ENCODE assay signal across 12 cellular contexts in the genomic region with DNA sequence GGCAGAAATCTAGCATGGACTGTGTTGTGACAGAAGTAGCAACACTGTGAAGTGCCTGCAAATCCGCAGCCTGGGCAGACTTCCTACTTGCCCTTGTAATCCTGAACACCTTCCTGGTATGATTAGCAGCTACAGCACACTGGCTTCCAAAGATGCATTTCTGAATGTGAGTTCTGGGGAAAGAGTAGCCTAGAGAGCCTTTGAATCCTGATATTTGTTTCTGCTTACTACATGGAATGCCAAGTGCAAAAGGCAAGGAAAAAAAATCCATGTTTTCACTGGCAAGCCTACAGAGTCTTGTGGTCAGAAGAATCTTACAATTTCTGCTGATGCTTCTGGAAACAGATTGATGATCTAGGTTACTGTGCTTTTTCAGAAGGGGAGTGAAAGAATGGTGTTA.
A peak's percentile ranks its signal among the peaks of the same experiment; 100 is the strongest.
DNase-seq lines count a peak whose midpoint lies in the region; ATAC-seq and TF ChIP-seq lines count a peak whose summit lies in the region.
"Had no signal": no experiment of that assay in that cellular context is flagged by ENCODE, and none has a peak within 500 bp of the region (broad histone marks: within the 10 kb centered on the region; RNA-seq: fewer than 3 reads in every experiment).

No MANE protein-coding gene starts in this region.

- H3K27me3 Mint-ChIP-seq in CD4-positive, alpha-beta T cell: no peaks in the 10 kb centered on the region
- H3K27me3 Mint-ChIP-seq: central memory CD8-positive, alpha-beta T cell had no signal

- intact Hi-C loops in sciatic nerve (cut with DNase I): no loop called here
- intact Hi-C loops in CD4-positive, alpha-beta T cell (cut with DNase I, micrococcal nuclease): no loop called here

- H3K36me3 Mint-ChIP-seq in CD4-positive, alpha-beta T cell (ENCODE audit: low read depth): no peaks in the 10 kb centered on the region

- H3K4me1 Mint-ChIP-seq in CD4-positive, alpha-beta T cell (ENCODE audit: low read depth): no peaks in the 10 kb centered on the region
- H3K4me1 Mint-ChIP-seq: central memory CD8-positive, alpha-beta T cell had no signal

- CTCF ChIA-PET in CD4-positive, alpha-beta T cell (lab: Charles Lee): no interaction called here

- H3K27ac Mint-ChIP-seq in CD4-positive, alpha-beta T cell: no peak overlapping the region

- no peaks in the 10 kb centered on the region for H3K27me3 ChIP-seq in CD4-positive, alpha-beta T cell (ENCODE audit: control insufficient read depth, insufficient read depth, low read length)

- H3K4me3 Mint-ChIP-seq in CD4-positive, alpha-beta T cell: no peak overlapping the region
- H3K4me3 Mint-ChIP-seq: central memory CD8-positive, alpha-beta T cell had no signal

- H3K9me3 Mint-ChIP-seq in CD4-positive, alpha-beta T cell: no peaks in the 10 kb centered on the region
- H3K9me3 Mint-ChIP-seq: central memory CD8-positive, alpha-beta T cell had no signal

- ATAC-seq in sciatic nerve: peak; percentile 97
- no peak for ATAC-seq in HG03280 (IDR thresholded peaks at IDR 0.05; ENCODE audit: unreplicated experiment)
- ATAC-seq in CD4-positive, alpha-beta T cell (ENCODE audit: poor library complexity): no peak
- no peak for ATAC-seq in GM21515 (IDR thresholded peaks at IDR 0.05; ENCODE audit: unreplicated experiment)
- ATAC-seq: mucosa of descending colon had no signal

- no peak overlapping the region for H3K27ac ChIP-seq in CD4-positive, alpha-beta T cell (ENCODE audit: low read depth, low read length)

- no peaks in the 10 kb centered on the region for H3K9me3 ChIP-seq in CD4-positive, alpha-beta T cell (ENCODE audit: control insufficient read depth, low read length)
- H3K9me3 ChIP-seq: mucosa of descending colon had no signal

- POLR2A ChIA-PET in CD4-positive, alpha-beta T cell (lab: Charles Lee): no interaction called here

- H3K4me3 ChIP-seq in fibroblast of villous mesenchyme (ENCODE audit: low read depth, low read length): no peak overlapping the region
- H3K4me3 ChIP-seq: mucosa of descending colon had no signal

- no peak for TF ChIP-seq CTCF in fibroblast of villous mesenchyme (IDR thresholded peaks at IDR 0.05; ENCODE audit: insufficient read depth, low read depth, low read length)
- TF ChIP-seq CTCF in CD4-positive, alpha-beta T cell (IDR thresholded peaks at IDR 0.05): no peak

- DNase-seq in GM04504 (ENCODE audit: low read depth) (peak; percentile 26), T1000 (lab: John Stamatoyannopoulos, UW) (peak; percentile 12), fibroblast of villous mesenchyme (ENCODE audit: low read depth) (peak; percentile 80), sciatic nerve (ENCODE audit: low spot score) (no peak)
- DNase-seq in CD4-positive, alpha-beta T cell: no peak
- no peak for DNase-seq in stimulated activated CD4-positive, alpha-beta T cell treated with anti-CD3 and anti-CD28 coated beads, Interleukin-4, amount 100 ng/mL, for 1 hour
- DNase-seq: activated T-cell treated with anti-CD3 and anti-CD28 coated beads, Interleukin-2, amount 50 U/mL, for 1 hour; mucosa of descending colon; NCI-H2081 had no signal

Comparison
In these comparisons a context has a peak if more than half of its experiments do, and no peak if none do; other contexts are left out.
1. DNase-seq: peak in GM04504 (single experiment), T1000 (single experiment) and fibroblast of villous mesenchyme (single experiment); none in sciatic nerve (single experiment), CD4-positive, alpha-beta T cell (0 of 10) and stimulated activated CD4-positive, alpha-beta T cell treated with anti-CD3 and anti-CD28 coated beads, Interleukin-4, amount 100 ng/mL, for 1 hour (single experiment).